Comparison of ENCODE assay signal across 16 cellular contexts in the genomic region with DNA sequence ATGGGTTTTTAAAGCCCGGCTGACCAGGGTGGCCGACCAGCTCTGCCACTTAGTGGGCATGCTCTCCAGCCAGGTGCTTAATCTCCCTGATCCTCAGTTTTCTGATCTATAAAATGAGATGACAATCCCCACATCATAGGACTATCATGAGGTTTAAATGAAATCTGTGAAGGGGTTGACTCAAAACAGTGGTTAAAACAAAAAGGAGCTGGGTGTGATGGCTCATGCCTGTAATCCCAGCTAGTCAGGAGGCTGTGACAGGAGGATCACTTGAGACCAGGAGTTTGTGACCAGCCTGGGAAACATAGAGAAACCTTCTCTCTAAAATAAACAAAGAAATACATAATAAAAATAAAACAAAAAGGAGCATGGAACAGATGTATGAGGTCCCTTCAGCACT. TPM values are rescaled to one million over a fixed set of nuclear protein-coding genes. Genes with fewer than 3 reads are reported as not detected.
DNase-seq lines count a peak whose midpoint lies in the region; ATAC-seq and TF ChIP-seq lines count a peak whose summit lies in the region.
"Had no signal": no experiment of that assay in that cellular context is flagged by ENCODE, and none has a peak within 500 bp of the region (broad histone marks: within the 10 kb centered on the region; RNA-seq: fewer than 3 reads in every experiment).

No MANE protein-coding gene starts in this region.

- H3K27me3 ChIP-seq in mucosa of rectum (ENCODE audit: control insufficient read depth in 2 of 2, insufficient read depth in 2 of 2, low read length in 2 of 2) (no peaks in the 10 kb centered on the region), upper lobe of right lung (no peaks in the 10 kb centered on the region)

- no peak overlapping the region for H3K9ac ChIP-seq in mucosa of rectum (ENCODE audit: low read depth in 1 of 2, low read length in 2 of 2)

- H3K4me3 ChIP-seq in coronary artery: peak overlapping the region; percentile 33
- H3K4me3 ChIP-seq in mucosa of rectum (ENCODE audit: low read length in 2 of 2): no peak overlapping the region
- H3K4me3 ChIP-seq in upper lobe of right lung: no peak overlapping the region

- no peaks in the 10 kb centered on the region for H3K9me3 Mint-ChIP-seq in activated naive CD4-positive, alpha-beta T cell treated with anti-CD3 and anti-CD28 coated beads, Interleukin-2, amount 50 U/mL, for 72 hours
- H3K9me3 Mint-ChIP-seq: activated B cell treated with CpG ODN at 0.5 μM for 24 hours; activated naive CD8-positive, alpha-beta T cell treated with anti-CD3 and anti-CD28 coated beads, Interleukin-2, amount 10 ng/mL, durations not matched to agents 7 days and 5 days had no signal

- H3K4me1 ChIP-seq in mucosa of rectum (ENCODE audit: control insufficient read depth in 2 of 2, insufficient read depth in 2 of 2, low read length in 2 of 2) (peaks cover 0 to 14% of the 10 kb centered on the region in 2 donors), upper lobe of right lung (peaks cover 12% of the 10 kb centered on the region)

- no peak for DNase-seq in activated naive CD4-positive, alpha-beta T cell treated with anti-CD3 and anti-CD28 coated beads, Interleukin-2, amount 50 U/mL, for 72 hours (ENCODE audit: low spot score in 2 of 2)
- no peak for DNase-seq in activated naive CD4-positive, alpha-beta T cell treated with anti-CD3 and anti-CD28 coated beads, Interleukin-2, amount 50 U/mL, for 16 hours
- DNase-seq in coronary artery (ENCODE audit: low spot score): no peak
- no peak for DNase-seq in upper lobe of right lung
- DNase-seq in NCI-H345 treated with DMSO at 0.1 percent for 48 hours (lab: John Stamatoyannopoulos, UW; ENCODE audit: unreplicated experiment): no peak
- no peak for DNase-seq in hepatic stellate cell (ENCODE audit: low spot score)
- no peak for DNase-seq in NCI-H748 treated with DMSO at 0.1 percent for 48 hours (lab: John Stamatoyannopoulos, UW)
- DNase-seq: activated B cell treated with CpG ODN at 0.5 μM for 24 hours; activated CD8-positive, alpha-beta memory T cell treated with anti-CD3 and anti-CD28 coated beads, Interleukin-2, amount 50 U/mL, for 4 hours; activated naive CD8-positive, alpha-beta T cell treated with anti-CD3 and anti-CD28 coated beads, Interleukin-2, amount 10 ng/mL, durations not matched to agents 7 days and 5 days; COR-L47; MM.1S; NCI-H2171 had no signal

- H3K36me3 Mint-ChIP-seq in activated naive CD4-positive, alpha-beta T cell treated with anti-CD3 and anti-CD28 coated beads, Interleukin-2, amount 50 U/mL, for 72 hours: no peaks in the 10 kb centered on the region

- no peak for TF ChIP-seq CTCF in coronary artery (IDR thresholded peaks at IDR 0.05)
- TF ChIP-seq CTCF in upper lobe of right lung (IDR thresholded peaks at IDR 0.05): no peak

- intact Hi-C loops in upper lobe of right lung (cut with DNase I): no loop called here

- H3K36me3 ChIP-seq in mucosa of rectum (ENCODE audit: control insufficient read depth in 2 of 2, insufficient read depth in 2 of 2, low read length in 2 of 2): no peaks in the 10 kb centered on the region
- H3K36me3 ChIP-seq in upper lobe of right lung: no peaks in the 10 kb centered on the region

- H3K27ac Mint-ChIP-seq in activated naive CD4-positive, alpha-beta T cell treated with anti-CD3 and anti-CD28 coated beads, Interleukin-2, amount 50 U/mL, for 72 hours: peak overlapping the region; percentile 2 to 88
- H3K27ac Mint-ChIP-seq: activated B cell treated with CpG ODN at 0.5 μM for 24 hours; activated naive CD8-positive, alpha-beta T cell treated with anti-CD3 and anti-CD28 coated beads, Interleukin-2, amount 10 ng/mL, durations not matched to agents 7 days and 5 days had no signal

- peak; percentile 19 to 34 for ATAC-seq in activated naive CD4-positive, alpha-beta T cell treated with anti-CD3 and anti-CD28 coated beads, Interleukin-2, amount 50 U/mL, for 72 hours
- ATAC-seq in upper lobe of right lung: no peak

- peak overlapping the region; percentile 95 to 98 for H3K27ac ChIP-seq in coronary artery
- H3K27ac ChIP-seq in mucosa of rectum (ENCODE audit: low read depth in 2 of 2, low read length in 2 of 2): peak overlapping the region; percentile 35 to 70
- peak overlapping the region; percentile 74 for H3K27ac ChIP-seq in upper lobe of right lung

- H3K9me3 ChIP-seq in mucosa of rectum (ENCODE audit: control insufficient read depth in 2 of 2, low read length in 2 of 2) (no peaks in the 10 kb centered on the region), upper lobe of right lung (no peaks in the 10 kb centered on the region)

RNA-seq across cellular contexts. Expression of a gene that starts 3.6 kb away (rescaled TPM):
- total RNA-seq in activated naive CD4-positive, alpha-beta T cell treated with anti-CD3 and anti-CD28 coated beads, Interleukin-2, amount 50 U/mL, for 72 hours: not detected
- total RNA-seq in upper lobe of right lung: not detected
- total RNA-seq: activated B cell treated with CpG ODN at 0.5 μM for 24 hours; activated naive CD8-positive, alpha-beta T cell treated with anti-CD3 and anti-CD28 coated beads, Interleukin-2, amount 10 ng/mL, durations not matched to agents 7 days and 5 days; H4; myocyte had no signal

RNA-seq across cellular contexts. Expression of a gene that starts 13.3 kb away (rescaled TPM):
- total RNA-seq in activated naive CD4-positive, alpha-beta T cell treated with anti-CD3 and anti-CD28 coated beads, Interleukin-2, amount 50 U/mL, for 72 hours: 10 to 100 TPM in 1 of 2 donors, 1 to 10 TPM in 1; 4.6 to 11.5 TPM
- total RNA-seq in upper lobe of right lung: 12.7 TPM

RNA-seq across cellular contexts. Expression of a gene that starts 51.5 kb away (rescaled TPM):
- total RNA-seq in activated naive CD4-positive, alpha-beta T cell treated with anti-CD3 and anti-CD28 coated beads, Interleukin-2, amount 50 U/mL, for 72 hours: under 1 TPM in 1 of 2 donors, not detected in 1; 0.05 TPM
- not detected for total RNA-seq in upper lobe of right lung
- total RNA-seq: activated B cell treated with CpG ODN at 0.5 μM for 24 hours; activated naive CD8-positive, alpha-beta T cell treated with anti-CD3 and anti-CD28 coated beads, Interleukin-2, amount 10 ng/mL, durations not matched to agents 7 days and 5 days; H4; myocyte had no signal
